In genomic region chr6:47352169-47352568, GRCh38 we compare ENCODE assay signal across 14 cellular contexts. TPM values are rescaled to one million over a fixed set of nuclear protein-coding genes. Genes with fewer than 3 reads are reported as not detected.
DNase-seq lines count a peak whose midpoint lies in the region; ATAC-seq and TF ChIP-seq lines count a peak whose summit lies in the region.
"Had no signal": no experiment of that assay in that cellular context is flagged by ENCODE, and none has a peak within 500 bp of the region (broad histone marks: within the 10 kb centered on the region; RNA-seq: fewer than 3 reads in every experiment).

No MANE protein-coding gene starts in this region.

- TF ChIP-seq EP300 in SK-N-SH (IDR thresholded peaks at IDR 0.05; ENCODE audit: borderline replicate concordance in 1 of 2, low read depth in 1 of 2, low read length in 1 of 2), result no peak

- WGBS in SK-N-SH (ENCODE audit: low lambda C conversion rate), result 8% methylated on average over 3 of the region's 3 CpGs

- no peaks in the 10 kb centered on the region for H3K27me3 ChIP-seq in SK-N-SH (ENCODE audit: insufficient read depth)
- H3K27me3 ChIP-seq: stomach had no signal

- peaks cover 14% of the 10 kb centered on the region for H3K4me1 Mint-ChIP-seq in mesothelial cell of epicardium
- H3K4me1 Mint-ChIP-seq: T-cell had no signal

- no peaks in the 10 kb centered on the region for H3F3A ChIP-seq in SK-N-SH (replicated peaks; ENCODE audit: insufficient read depth)

- H3K79me2 ChIP-seq in SK-N-SH (ENCODE audit: insufficient read depth), result no peaks in the 10 kb centered on the region

- 0 out of 2 replicates have a peak, but pooled peaks have one; percentile 21 for TF ChIP-seq RAD21 in SK-N-SH (IDR thresholded peaks at IDR 0.05; ENCODE audit: low read length)

- no peak overlapping the region for H3K4me2 ChIP-seq in SK-N-SH

- H3K27me3 Mint-ChIP-seq in mesothelial cell of epicardium (ENCODE audit: low read depth), result no peaks in the 10 kb centered on the region

- no peaks in the 10 kb centered on the region for H3K9me2 ChIP-seq in SK-N-SH

- H3K9me3 ChIP-seq in SK-N-SH, result no peaks in the 10 kb centered on the region

- H2AFZ ChIP-seq in SK-N-SH (ENCODE audit: low read depth), result no peak overlapping the region

- no peak overlapping the region for H3K9ac ChIP-seq in SK-N-SH

- no peaks in the 10 kb centered on the region for H3K4me1 ChIP-seq in SK-N-SH (ENCODE audit: control insufficient read depth in 1 of 2, insufficient read depth in 2 of 2, low read depth in 1 of 2, low read length in 1 of 2)
- H3K4me1 ChIP-seq: stomach had no signal

- H3K36me3 ChIP-seq in SK-N-SH (replicated peaks in 1 of 2; ENCODE audit: control insufficient read depth in 1 of 2, insufficient read depth in 2 of 2, low read length in 1 of 2), result no peaks in the 10 kb centered on the region
- H3K36me3 ChIP-seq: stomach had no signal

- no peak for ATAC-seq in HG03457 (IDR thresholded peaks at IDR 0.05; ENCODE audit: unreplicated experiment)
- no peak for ATAC-seq in HG02798 (IDR thresholded peaks at IDR 0.05; ENCODE audit: poor library complexity, unreplicated experiment)
- ATAC-seq: natural killer cell treated with Interleukin-12 subunit alpha and Interleukin-12 subunit beta and Interleukin-15 and Interleukin-18, amount 100 ng/mL, for 72 hours; T-cell had no signal

- TF ChIP-seq CTCF in AG10803 (conservative IDR thresholded peaks at IDR 0.05; ENCODE audit: low read length) (peak; percentile 25; the same call in 1 of the 2 replicates), SK-N-SH (IDR thresholded peaks at IDR 0.05) (peak; percentile 40; the same call in 1 of the 2 replicates), fibroblast of villous mesenchyme (IDR thresholded peaks at IDR 0.05; ENCODE audit: insufficient read depth, low read depth, low read length) (peak; percentile 35), mesothelial cell of epicardium (IDR thresholded peaks at IDR 0.05; ENCODE audit: unreplicated experiment) (no peak)

- POLR2A ChIA-PET in SK-N-SH (lab: Yijun Ruan, JAX), result no interaction called here

- no peaks in the 10 kb centered on the region for H3K36me3 Mint-ChIP-seq in mesothelial cell of epicardium
- H3K36me3 Mint-ChIP-seq: natural killer cell treated with Interleukin-12 subunit alpha and Interleukin-12 subunit beta and Interleukin-15 and Interleukin-18, amount 100 ng/mL, for 72 hours; T-cell had no signal

- H3K27ac Mint-ChIP-seq in mesothelial cell of epicardium, result no peak overlapping the region
- H3K27ac Mint-ChIP-seq: natural killer cell treated with Interleukin-12 subunit alpha and Interleukin-12 subunit beta and Interleukin-15 and Interleukin-18, amount 100 ng/mL, for 72 hours; T-cell had no signal

- no peak overlapping the region for H3K4me3 ChIP-seq in AG10803 (ENCODE audit: low read length)
- no peak overlapping the region; a peak in 1 of 4 replicates for H3K4me3 ChIP-seq in SK-N-SH (ENCODE audit: low read depth in 2 of 2, low read length in 1 of 2)
- no peak overlapping the region for H3K4me3 ChIP-seq in fibroblast of villous mesenchyme (ENCODE audit: low read depth, low read length)
- H3K4me3 ChIP-seq: stomach had no signal

- no peak overlapping the region for H3K4me3 Mint-ChIP-seq in mesothelial cell of epicardium
- H3K4me3 Mint-ChIP-seq: natural killer cell treated with Interleukin-12 subunit alpha and Interleukin-12 subunit beta and Interleukin-15 and Interleukin-18, amount 100 ng/mL, for 72 hours; T-cell had no signal

- DNase-seq in AG10803 (ENCODE audit: low read depth) (no peak), H4 (ENCODE audit: low spot score) (peak; percentile 19), SK-N-SH (peak; percentile 4), fibroblast of villous mesenchyme (ENCODE audit: low read depth) (peak; percentile 7), mesothelial cell of epicardium (ENCODE audit: low spot score in 2 of 2, unreplicated experiment in 2 of 2) (no peak), amniotic stem cell (lab: John Stamatoyannopoulos, UW) (no peak)
- DNase-seq: effector CD4-positive, alpha-beta T cell; left colon; NCI-H2081; stomach; T-cell had no signal

- no peak overlapping the region for H3K27ac ChIP-seq in SK-N-SH (ENCODE audit: low read depth in 2 of 2, low read length in 1 of 2)
- H3K27ac ChIP-seq: stomach had no signal

- peaks cover 9% of the 10 kb centered on the region for H3K9me3 Mint-ChIP-seq in mesothelial cell of epicardium
- H3K9me3 Mint-ChIP-seq: natural killer cell treated with Interleukin-12 subunit alpha and Interleukin-12 subunit beta and Interleukin-15 and Interleukin-18, amount 100 ng/mL, for 72 hours; T-cell had no signal

- no peaks in the 10 kb centered on the region for H4K20me1 ChIP-seq in SK-N-SH (ENCODE audit: insufficient read depth)

- CTCF ChIA-PET in SK-N-SH (lab: Yijun Ruan, JAX), result interaction anchor here (0.6 to 1.1 kb wide), 2 partner anchors 12 to 669 kb away, joined by 3 read pairs; no protein-coding TSS in a partner anchor

TF ChIP-seq in SK-N-SH, 30 proteins besides CTCF, POLR2A, EP300 and RAD21:
- TF ChIP-seq TAF1 (IDR thresholded peaks at IDR 0.05; ENCODE audit: borderline replicate concordance, low read depth, low read length) (no peak), TEAD4 (IDR thresholded peaks at IDR 0.05; ENCODE audit: borderline replicate concordance, insufficient read depth) (no peak), MXI1 (IDR thresholded peaks at IDR 0.05; ENCODE audit: low read depth, low read length) (no peak)
TF ChIP-seq in SK-N-SH: peak in this region for 0.

RNA-seq across cellular contexts. Expression of gene TNFRSF21, which starts 42.5 kb away (rescaled TPM):
- total RNA-seq in H4 (2014; rRNA removed; shearing (Covaris generic)), result 6.1 and 7.7 TPM in 2 replicates
- 5.8 and 9.2 TPM in 2 replicates for polyA plus RNA-seq in SK-N-SH (2012; rRNA removed)
- polyA plus RNA-seq in SK-N-SH (2012; cell fraction: cytosol; rRNA removed), result 8.1 and 9.5 TPM in 2 replicates
- 2.7 and 3.6 TPM in 2 replicates for polyA plus RNA-seq in SK-N-SH (2012; cell fraction: nucleus; rRNA removed)
- total RNA-seq in fibroblast of villous mesenchyme (39.3 and 43.2 TPM in 2 replicates), mesothelial cell of epicardium (23.8 to 25.0 TPM (median 24.2 TPM) in 3 replicates)

Comparison
In these comparisons a context has a peak if more than half of its experiments do, and no peak if none do; other contexts are left out.
1. DNase-seq: peak in H4 (single experiment), SK-N-SH (single experiment) and fibroblast of villous mesenchyme (single experiment); none in AG10803 (single experiment), mesothelial cell of epicardium (0 of 2) and amniotic stem cell (single experiment).